In genomic region chr11:96050435-96051182, GRCh38 we compare ENCODE assay signal across 14 cellular contexts.
DNase-seq lines count a peak whose midpoint lies in the region; ATAC-seq and TF ChIP-seq lines count a peak whose summit lies in the region.
"Had no signal": no experiment of that assay in that cellular context is flagged by ENCODE, and none has a peak within 500 bp of the region (broad histone marks: within the 10 kb centered on the region; RNA-seq: fewer than 3 reads in every experiment).

No MANE protein-coding gene starts in this region.

- TF ChIP-seq POLR2A in lower leg skin (IDR thresholded peaks at IDR 0.05), result no peak

- peak; percentile 9 for TF ChIP-seq CTCF in GM06990 (IDR thresholded peaks at IDR 0.05; ENCODE audit: insufficient read depth, low read length, poor library complexity, severe bottlenecking)
- TF ChIP-seq CTCF in chondrocyte (IDR thresholded peaks at IDR 0.05), result peak; percentile 30
- TF ChIP-seq CTCF in mucosa of descending colon (IDR thresholded peaks at IDR 0.05), result no peak
- TF ChIP-seq CTCF in lower leg skin (IDR thresholded peaks at IDR 0.05), result no peak
- TF ChIP-seq CTCF in dorsolateral prefrontal cortex (IDR thresholded peaks at IDR 0.05 in 54 of 56, conservative IDR thresholded peaks at IDR 0.05 in 2 of 56; ENCODE audit: low read depth in 1 of 56, partially characterized antibody in 56 of 56), result no peak

- H3K36me3 ChIP-seq in GM06990 (ENCODE audit: control insufficient read depth, insufficient read depth, low read length) (no peaks in the 10 kb centered on the region; the same call in 1 of the 2 replicates), mucosa of descending colon (ENCODE audit: low read depth) (no peaks in the 10 kb centered on the region)
- H3K36me3 ChIP-seq: Peyer's patch, tibial nerve had no signal

- 100% methylated on average over 1 of the region's 1 CpG for WGBS in lower leg skin, 2 donors

- intact Hi-C loops in mucosa of descending colon (cut with DNase I, micrococcal nuclease) (no loop called here), lower leg skin (cut with DNase I; ENCODE audit: low total_unique reads) (no loop called here), dorsolateral prefrontal cortex (cut with DNase I) (loop anchor here (10.0 kb wide), 2 partner anchors 196 to 206 kb away; no protein-coding TSS in a partner anchor)

- H3K4me1 ChIP-seq in mucosa of descending colon (ENCODE audit: low read depth), result no peaks in the 10 kb centered on the region
- H3K4me1 ChIP-seq: Peyer's patch had no signal

- H3K9me3 ChIP-seq in mucosa of descending colon, result no peaks in the 10 kb centered on the region
- H3K9me3 ChIP-seq: Peyer's patch, tibial nerve had no signal

- H3K4me1 Mint-ChIP-seq in chondrocyte (ENCODE audit: low read depth), result peaks cover 62% of the 10 kb centered on the region

- no peaks in the 10 kb centered on the region for H3K36me3 Mint-ChIP-seq in chondrocyte (ENCODE audit: low read depth)

- H3K27me3 Mint-ChIP-seq in chondrocyte (ENCODE audit: low read depth), result no peaks in the 10 kb centered on the region
- H3K27me3 Mint-ChIP-seq: activated naive CD4-positive, alpha-beta T cell treated with anti-CD3 and anti-CD28 coated beads, Interleukin-2, amount 10 ng/mL, durations not matched to agents 7 days and 5 days had no signal

- H3K27me3 ChIP-seq in GM06990 (replicated peaks; ENCODE audit: control insufficient read depth, insufficient read depth, low read length) (no peaks in the 10 kb centered on the region), dorsolateral prefrontal cortex (no peaks in the 10 kb centered on the region)
- H3K27me3 ChIP-seq: Peyer's patch, tibial nerve had no signal

- H3K9me3 Mint-ChIP-seq in chondrocyte (ENCODE audit: low read depth), result no peaks in the 10 kb centered on the region
- H3K9me3 Mint-ChIP-seq: activated naive CD4-positive, alpha-beta T cell treated with anti-CD3 and anti-CD28 coated beads, Interleukin-2, amount 10 ng/mL, durations not matched to agents 7 days and 5 days had no signal

- H3K4me3 Mint-ChIP-seq in chondrocyte (ENCODE audit: unreplicated experiment), result no peak overlapping the region
- H3K4me3 Mint-ChIP-seq: activated naive CD4-positive, alpha-beta T cell treated with anti-CD3 and anti-CD28 coated beads, Interleukin-2, amount 10 ng/mL, durations not matched to agents 7 days and 5 days had no signal

- no peak for DNase-seq in GM06990 (ENCODE audit: extremely low read depth, insufficient read length)
- peak; percentile 5 for DNase-seq in HuH-7 (ENCODE audit: low spot score)
- DNase-seq in chondrocyte (ENCODE audit: low spot score), result no peak
- DNase-seq in mucosa of descending colon, result no peak
- no peak for DNase-seq in activated naive CD4-positive, alpha-beta T cell treated with anti-CD3 and anti-CD28 coated beads, Interleukin-2, amount 50 U/mL, for 16 hours
- DNase-seq in lower leg skin (ENCODE audit: low spot score in 2 of 2), result no peak
- no peak for DNase-seq in dorsolateral prefrontal cortex
- DNase-seq: activated naive CD4-positive, alpha-beta T cell treated with anti-CD3 and anti-CD28 coated beads, Interleukin-2, amount 10 ng/mL, durations not matched to agents 7 days and 5 days; MM.1S; NCI-H2171 treated with DMSO at 0.1 percent for 48 hours; Peyer's patch; stimulated activated CD4-positive, alpha-beta T cell treated with anti-CD3 and anti-CD28 coated beads, Interleukin-12 subunit alpha, Interleukin-12 subunit beta, amount 100 ng/mL, for 4 hours had no signal

- H3K27ac Mint-ChIP-seq in chondrocyte (ENCODE audit: unreplicated experiment), result no peak overlapping the region
- H3K27ac Mint-ChIP-seq: activated naive CD4-positive, alpha-beta T cell treated with anti-CD3 and anti-CD28 coated beads, Interleukin-2, amount 10 ng/mL, durations not matched to agents 7 days and 5 days had no signal

- ATAC-seq in mucosa of descending colon, result peak; percentile 24
- no peak for ATAC-seq in HG02884 (IDR thresholded peaks at IDR 0.05; ENCODE audit: unreplicated experiment)

- H3K4me3 ChIP-seq in GM06990 (replicated peaks; ENCODE audit: low read depth, low read length) (no peak overlapping the region), mucosa of descending colon (no peak overlapping the region), lower leg skin (ENCODE audit: low read depth, poor library complexity, severe bottlenecking) (no peak overlapping the region), dorsolateral prefrontal cortex (no peak overlapping the region)
- H3K4me3 ChIP-seq: Peyer's patch, tibial nerve had no signal

- H3K27ac ChIP-seq in dorsolateral prefrontal cortex, result no peak overlapping the region
- H3K27ac ChIP-seq: Peyer's patch, tibial nerve had no signal

Comparison
In these comparisons a context has a peak if more than half of its experiments do, and no peak if none do; other contexts are left out.
1. CTCF ChIP-seq: peak in GM06990 (single experiment) and chondrocyte (single experiment); none in mucosa of descending colon (single experiment), lower leg skin (0 of 3) and dorsolateral prefrontal cortex (0 of 56).
2. intact Hi-C loops: an anchor here in dorsolateral prefrontal cortex (10.0 kb wide); none called in mucosa of descending colon and lower leg skin.